8 cellular contexts compared by ENCODE assay signal in the genomic region with DNA sequence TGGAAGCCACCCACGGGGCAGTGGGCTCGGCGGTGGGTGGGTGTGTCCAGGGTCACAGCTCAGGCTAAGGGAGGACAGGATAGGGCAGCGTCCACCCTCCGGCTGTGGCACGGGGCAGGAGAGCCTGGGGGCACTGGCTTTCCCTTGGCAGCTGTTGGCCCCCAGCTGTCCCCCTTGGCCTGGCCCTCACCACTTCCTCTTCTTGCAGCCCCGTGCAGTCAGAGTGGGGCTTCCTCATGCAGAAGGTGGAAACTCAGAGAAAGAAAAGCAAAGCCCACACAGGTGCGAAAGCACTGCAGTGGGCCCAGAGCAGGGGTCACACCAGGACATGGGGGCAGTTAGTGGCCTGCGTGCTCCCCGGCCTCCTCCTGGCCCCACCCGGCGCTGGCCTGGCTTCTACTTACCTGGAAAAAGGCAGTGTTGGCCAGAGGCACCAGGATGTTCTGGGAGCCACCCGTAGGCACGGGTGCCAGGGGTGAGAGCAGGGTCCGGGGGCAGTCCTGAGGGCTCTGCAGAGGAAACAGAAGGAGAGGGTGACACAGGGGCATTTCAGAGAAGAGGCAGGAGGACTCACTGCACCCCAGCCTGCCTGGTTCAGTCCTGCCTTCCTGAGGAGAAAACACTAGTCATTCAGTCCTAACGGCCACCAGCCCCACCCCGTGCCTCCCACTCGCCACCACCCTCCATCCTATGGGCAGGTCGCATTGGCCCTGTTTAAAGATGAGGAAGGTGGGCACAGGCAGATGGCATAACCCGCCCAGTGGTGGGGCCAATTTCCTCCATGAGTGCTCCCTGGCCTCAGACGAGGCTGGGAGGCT. TPM values are rescaled to one million over a fixed set of nuclear protein-coding genes. Genes with fewer than 3 reads are reported as not detected.
DNase-seq lines count a peak whose midpoint lies in the region; ATAC-seq and TF ChIP-seq lines count a peak whose summit lies in the region.

No MANE protein-coding gene starts in this region.

- no peaks in the 10 kb centered on the region for H3K36me3 ChIP-seq in CD4-positive, CD25-positive, alpha-beta regulatory T cell (ENCODE audit: control insufficient read depth, insufficient read depth, low read length)
- H3K36me3 ChIP-seq in right atrium auricular region: peaks cover 43% of the 10 kb centered on the region

- H3K9me3 Mint-ChIP-seq in CD4-positive, CD25-positive, alpha-beta regulatory T cell: no peaks in the 10 kb centered on the region

- peak; percentile 18 to 22 for ATAC-seq in CD4-positive, CD25-positive, alpha-beta regulatory T cell (ENCODE audit: low read depth in 2 of 2)
- peak; percentile 54 for ATAC-seq in GM21360 (IDR thresholded peaks at IDR 0.05; ENCODE audit: unreplicated experiment)
- no peak for ATAC-seq in HG03457 (IDR thresholded peaks at IDR 0.05; ENCODE audit: unreplicated experiment)

- H3K4me1 Mint-ChIP-seq in CD4-positive, CD25-positive, alpha-beta regulatory T cell: peaks cover 0 to 35% (median 8%) of the 10 kb centered on the region in 4 donors

- H3K27me3 Mint-ChIP-seq in CD4-positive, CD25-positive, alpha-beta regulatory T cell: no peaks in the 10 kb centered on the region

- H3K36me3 Mint-ChIP-seq in CD4-positive, CD25-positive, alpha-beta regulatory T cell: no peaks in the 10 kb centered on the region

- peak overlapping the region; percentile 5 for H3K27ac ChIP-seq in CD4-positive, CD25-positive, alpha-beta regulatory T cell (ENCODE audit: insufficient read depth, low read length, poor library complexity, severe bottlenecking)
- H3K27ac ChIP-seq in right atrium auricular region: peak overlapping the region; percentile 56 to 59

- peak overlapping the region; percentile 32 to 81 (median 64) for H3K27ac Mint-ChIP-seq in CD4-positive, CD25-positive, alpha-beta regulatory T cell

- TF ChIP-seq CTCF in right atrium auricular region (IDR thresholded peaks at IDR 0.05): no peak

- H3K4me1 ChIP-seq in CD4-positive, CD25-positive, alpha-beta regulatory T cell (ENCODE audit: control insufficient read depth, insufficient read depth, low read length, poor library complexity, severe bottlenecking): peaks cover 38% of the 10 kb centered on the region
- peaks cover 0 to 33% of the 10 kb centered on the region in 2 donors for H3K4me1 ChIP-seq in right atrium auricular region

- DNase-seq in CD4-positive, CD25-positive, alpha-beta regulatory T cell: peak in 1 of 3 donors; percentile 43
- peak; percentile 87 for DNase-seq in NOMO-1 treated with dmso at 0.1 percent for 144 hours (lab: John Stamatoyannopoulos, UW; ENCODE audit: unreplicated experiment)
- no peak for DNase-seq in right atrium auricular region (ENCODE audit: low spot score)
- DNase-seq in DMS79 treated with DMSO at 0.1 percent for 48 hours (lab: John Stamatoyannopoulos, UW): no peak
- DNase-seq in hepatic stellate cell (ENCODE audit: low spot score): no peak
- no peak for DNase-seq in NCI-H748 (lab: John Stamatoyannopoulos, UW; ENCODE audit: unreplicated experiment)

- no peaks in the 10 kb centered on the region for H3K27me3 ChIP-seq in CD4-positive, CD25-positive, alpha-beta regulatory T cell (ENCODE audit: control insufficient read depth, insufficient read depth, low read length)
- H3K27me3 ChIP-seq in right atrium auricular region: no peaks in the 10 kb centered on the region

- peak overlapping the region in 1 of 4 donors; percentile 46 for H3K4me3 Mint-ChIP-seq in CD4-positive, CD25-positive, alpha-beta regulatory T cell

- no peak overlapping the region for H3K4me3 ChIP-seq in CD4-positive, CD25-positive, alpha-beta regulatory T cell (ENCODE audit: low read depth, low read length)
- no peak overlapping the region for H3K4me3 ChIP-seq in right atrium auricular region

- no peaks in the 10 kb centered on the region for H3K9me3 ChIP-seq in CD4-positive, CD25-positive, alpha-beta regulatory T cell (ENCODE audit: control insufficient read depth in 2 of 2, low read length in 2 of 2)
- H3K9me3 ChIP-seq in right atrium auricular region: no peaks in the 10 kb centered on the region

RNA-seq across cellular contexts. Expression of a gene that starts 28.3 kb away (rescaled TPM):
- 11.3 TPM for total RNA-seq in CD4-positive, CD25-positive, alpha-beta regulatory T cell
- under 1 TPM in 3 of 4 donors, not detected in 1; 0.48 to 0.88 (median 0.79) TPM for polyA plus RNA-seq in CD4-positive, CD25-positive, alpha-beta regulatory T cell
- total RNA-seq in right atrium auricular region: 10 to 100 TPM; 44.5 to 93.1 TPM

RNA-seq across cellular contexts. Expression of a gene that starts 35.2 kb away (rescaled TPM):
- not detected for total RNA-seq in CD4-positive, CD25-positive, alpha-beta regulatory T cell
- polyA plus RNA-seq in CD4-positive, CD25-positive, alpha-beta regulatory T cell: not detected
- not detected for total RNA-seq in right atrium auricular region

RNA-seq across cellular contexts. Expression of a gene that starts 49.7 kb away (rescaled TPM):
- not detected for total RNA-seq in CD4-positive, CD25-positive, alpha-beta regulatory T cell
- polyA plus RNA-seq in CD4-positive, CD25-positive, alpha-beta regulatory T cell: not detected
- total RNA-seq in right atrium auricular region: not detected
